In the genomic region with DNA sequence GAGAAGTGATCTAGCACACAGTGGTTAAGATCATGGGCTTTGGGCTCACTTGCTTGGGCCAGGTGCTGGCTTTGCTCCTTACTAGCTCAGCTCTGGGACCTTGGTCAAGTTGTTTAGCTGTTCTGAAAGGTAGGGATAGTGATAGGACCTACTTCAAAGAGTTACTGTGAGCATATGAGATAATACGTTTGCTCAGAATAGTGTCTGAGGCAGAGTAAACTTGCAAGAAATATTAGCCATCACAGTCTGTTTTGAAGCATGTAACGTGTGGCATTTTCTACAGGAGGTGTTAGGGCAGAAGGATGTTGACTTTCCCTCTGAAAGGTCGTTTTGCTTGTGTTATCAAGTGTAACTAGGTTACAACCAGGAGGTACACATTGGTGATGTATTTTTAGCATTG, we compare ENCODE assay signal across 1 cellular context.
TF ChIP-seq lines count a peak whose summit lies in the region.

No MANE protein-coding gene starts in this region.

TF ChIP-seq in HepG2, 621 proteins besides CTCF, POLR2A, EP300 and RAD21 (continues in another document):
- TF ChIP-seq KDM6A (CRISPR knock-in tag; IDR thresholded peaks at IDR 0.05; ENCODE audit: low read depth) (peak; percentile 18; the same call in 1 of the 2 replicates), RARA (CRISPR knock-in tag; IDR thresholded peaks at IDR 0.05) (peak; percentile 57; the same call in 1 of the 2 replicates), MEF2D (CRISPR knock-in tag; IDR thresholded peaks at IDR 0.05) (peak; percentile 40; the same call in 1 of the 2 replicates), FOXA3 (CRISPR knock-in tag; IDR thresholded peaks at IDR 0.05) (peak; percentile 63), ZNF224 (CRISPR knock-in tag; IDR thresholded peaks at IDR 0.05) (no peak), THAP11 (CRISPR knock-in tag; IDR thresholded peaks at IDR 0.05) (0 out of 2 replicates have a peak, but pooled peaks have one; percentile 18), NCOA2 (CRISPR knock-in tag; IDR thresholded peaks at IDR 0.05) (peak; percentile 50; the same call in 1 of the 2 replicates), HNRNPL (IDR thresholded peaks at IDR 0.05; ENCODE audit: low read depth, low read length) (no peak), ELF3 (CRISPR knock-in tag; IDR thresholded peaks at IDR 0.05) (0 out of 2 replicates have a peak, but pooled peaks have one; percentile 27), RFXAP (CRISPR knock-in tag; IDR thresholded peaks at IDR 0.05; ENCODE audit: borderline replicate concordance) (no peak), ZNF644 (CRISPR knock-in tag; IDR thresholded peaks at IDR 0.05; ENCODE audit: low read depth) (no peak), ISL2 (CRISPR knock-in tag; IDR thresholded peaks at IDR 0.05) (peak; percentile 58; the same call in 1 of the 2 replicates), SOX5 (CRISPR knock-in tag; IDR thresholded peaks at IDR 0.05; ENCODE audit: borderline replicate concordance) (peak; percentile 50; the same call in 1 of the 2 replicates), MIXL1 (CRISPR knock-in tag; IDR thresholded peaks at IDR 0.05) (0 out of 2 replicates have a peak, but pooled peaks have one; percentile 22), SRF (IDR thresholded peaks at IDR 0.05; ENCODE audit: low read depth, low read length) (no peak), TBX3 (IDR thresholded peaks at IDR 0.05; ENCODE audit: borderline replicate concordance) (peak; percentile 53; the same call in 1 of the 2 replicates), RARG (CRISPR knock-in tag; IDR thresholded peaks at IDR 0.05; ENCODE audit: low read depth) (no peak), HMG20A (CRISPR knock-in tag; IDR thresholded peaks at IDR 0.05; ENCODE audit: borderline replicate concordance) (peak; percentile 55; the same call in 1 of the 2 replicates), HNF4A (CRISPR knock-in tag; IDR thresholded peaks at IDR 0.05) (peak; percentile 45), SOX13 (IDR thresholded peaks at IDR 0.05) (no peak), SOX13 (CRISPR knock-in tag; conservative IDR thresholded peaks at IDR 0.05 in 1 of 2, IDR thresholded peaks at IDR 0.05 in 1 of 2) (peak in 1 of 2 experiments; percentile 70; a peak in 2 of 4 replicates), SOX6 (IDR thresholded peaks at IDR 0.05) (no peak), SOX6 (CRISPR knock-in tag; IDR thresholded peaks at IDR 0.05) (peak; percentile 20; the same call in 1 of the 2 replicates), EEA1 (CRISPR knock-in tag; IDR thresholded peaks at IDR 0.05; ENCODE audit: borderline replicate concordance) (no peak), TCF7 (IDR thresholded peaks at IDR 0.05; ENCODE audit: low read depth) (peak; percentile 72), SALL1 (CRISPR knock-in tag; IDR thresholded peaks at IDR 0.05) (peak; percentile 21; the same call in 1 of the 2 replicates), ZNF274 (CRISPR knock-in tag; IDR thresholded peaks at IDR 0.05) (no peak), NR2F6 (IDR thresholded peaks at IDR 0.05) (no peak), NR2F6 (CRISPR knock-in tag; IDR thresholded peaks at IDR 0.05) (peak; percentile 19; the same call in 1 of the 2 replicates), FOXA1 (IDR thresholded peaks at IDR 0.05) (no peak), FOXA1 (CRISPR knock-in tag; IDR thresholded peaks at IDR 0.05) (peak; percentile 64; the same call in 1 of the 2 replicates), ZNF180 (CRISPR knock-in tag; IDR thresholded peaks at IDR 0.05; ENCODE audit: borderline replicate concordance, low read depth) (no peak), BCL6 (CRISPR knock-in tag; IDR thresholded peaks at IDR 0.05) (peak; percentile 44; the same call in 1 of the 2 replicates), ZNF792 (CRISPR knock-in tag; IDR thresholded peaks at IDR 0.05) (peak; percentile 83; the same call in 1 of the 2 replicates)
- TF ChIP-seq, protein P1, sequence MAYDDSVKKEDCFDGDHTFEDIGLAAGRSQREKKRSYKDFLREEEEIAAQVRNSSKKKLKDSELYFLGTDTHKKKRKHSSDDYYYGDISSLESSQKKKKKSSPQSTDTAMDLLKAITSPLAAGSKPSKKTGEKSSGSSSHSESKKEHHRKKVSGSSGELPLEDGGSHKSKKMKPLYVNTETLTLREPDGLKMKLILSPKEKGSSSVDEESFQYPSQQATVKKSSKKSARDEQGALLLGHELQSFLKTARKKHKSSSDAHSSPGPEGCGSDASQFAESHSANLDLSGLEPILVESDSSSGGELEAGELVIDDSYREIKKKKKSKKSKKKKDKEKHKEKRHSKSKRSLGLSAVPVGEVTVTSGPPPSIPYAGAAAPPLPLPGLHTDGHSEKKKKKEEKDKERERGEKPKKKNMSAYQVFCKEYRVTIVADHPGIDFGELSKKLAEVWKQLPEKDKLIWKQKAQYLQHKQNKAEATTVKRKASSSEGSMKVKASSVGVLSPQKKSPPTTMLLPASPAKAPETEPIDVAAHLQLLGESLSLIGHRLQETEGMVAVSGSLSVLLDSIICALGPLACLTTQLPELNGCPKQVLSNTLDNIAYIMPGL (CRISPR knock-in tag; IDR thresholded peaks at IDR 0.05; ENCODE audit: borderline replicate concordance in 1 of 2, low read depth in 1 of 2), result 0 out of 4 replicates have a peak, but pooled peaks of 1 of the 2 experiments have one; percentile 25
- TF ChIP-seq, protein P2, sequence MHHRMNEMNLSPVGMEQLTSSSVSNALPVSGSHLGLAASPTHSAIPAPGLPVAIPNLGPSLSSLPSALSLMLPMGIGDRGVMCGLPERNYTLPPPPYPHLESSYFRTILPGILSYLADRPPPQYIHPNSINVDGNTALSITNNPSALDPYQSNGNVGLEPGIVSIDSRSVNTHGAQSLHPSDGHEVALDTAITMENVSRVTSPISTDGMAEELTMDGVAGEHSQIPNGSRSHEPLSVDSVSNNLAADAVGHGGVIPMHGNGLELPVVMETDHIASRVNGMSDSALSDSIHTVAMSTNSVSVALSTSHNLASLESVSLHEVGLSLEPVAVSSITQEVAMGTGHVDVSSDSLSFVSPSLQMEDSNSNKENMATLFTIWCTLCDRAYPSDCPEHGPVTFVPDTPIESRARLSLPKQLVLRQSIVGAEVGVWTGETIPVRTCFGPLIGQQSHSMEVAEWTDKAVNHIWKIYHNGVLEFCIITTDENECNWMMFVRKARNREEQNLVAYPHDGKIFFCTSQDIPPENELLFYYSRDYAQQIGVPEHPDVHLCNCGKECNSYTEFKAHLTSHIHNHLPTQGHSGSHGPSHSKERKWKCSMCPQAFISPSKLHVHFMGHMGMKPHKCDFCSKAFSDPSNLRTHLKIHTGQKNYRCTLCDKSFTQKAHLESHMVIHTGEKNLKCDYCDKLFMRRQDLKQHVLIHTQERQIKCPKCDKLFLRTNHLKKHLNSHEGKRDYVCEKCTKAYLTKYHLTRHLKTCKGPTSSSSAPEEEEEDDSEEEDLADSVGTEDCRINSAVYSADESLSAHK (CRISPR knock-in tag; IDR thresholded peaks at IDR 0.05; ENCODE audit: borderline replicate concordance), result no peak
- TF ChIP-seq, protein P3, sequence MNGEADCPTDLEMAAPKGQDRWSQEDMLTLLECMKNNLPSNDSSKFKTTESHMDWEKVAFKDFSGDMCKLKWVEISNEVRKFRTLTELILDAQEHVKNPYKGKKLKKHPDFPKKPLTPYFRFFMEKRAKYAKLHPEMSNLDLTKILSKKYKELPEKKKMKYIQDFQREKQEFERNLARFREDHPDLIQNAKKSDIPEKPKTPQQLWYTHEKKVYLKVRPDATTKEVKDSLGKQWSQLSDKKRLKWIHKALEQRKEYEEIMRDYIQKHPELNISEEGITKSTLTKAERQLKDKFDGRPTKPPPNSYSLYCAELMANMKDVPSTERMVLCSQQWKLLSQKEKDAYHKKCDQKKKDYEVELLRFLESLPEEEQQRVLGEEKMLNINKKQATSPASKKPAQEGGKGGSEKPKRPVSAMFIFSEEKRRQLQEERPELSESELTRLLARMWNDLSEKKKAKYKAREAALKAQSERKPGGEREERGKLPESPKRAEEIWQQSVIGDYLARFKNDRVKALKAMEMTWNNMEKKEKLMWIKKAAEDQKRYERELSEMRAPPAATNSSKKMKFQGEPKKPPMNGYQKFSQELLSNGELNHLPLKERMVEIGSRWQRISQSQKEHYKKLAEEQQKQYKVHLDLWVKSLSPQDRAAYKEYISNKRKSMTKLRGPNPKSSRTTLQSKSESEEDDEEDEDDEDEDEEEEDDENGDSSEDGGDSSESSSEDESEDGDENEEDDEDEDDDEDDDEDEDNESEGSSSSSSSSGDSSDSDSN (CRISPR knock-in tag; IDR thresholded peaks at IDR 0.05), result no peak
- TF ChIP-seq, protein P4, sequence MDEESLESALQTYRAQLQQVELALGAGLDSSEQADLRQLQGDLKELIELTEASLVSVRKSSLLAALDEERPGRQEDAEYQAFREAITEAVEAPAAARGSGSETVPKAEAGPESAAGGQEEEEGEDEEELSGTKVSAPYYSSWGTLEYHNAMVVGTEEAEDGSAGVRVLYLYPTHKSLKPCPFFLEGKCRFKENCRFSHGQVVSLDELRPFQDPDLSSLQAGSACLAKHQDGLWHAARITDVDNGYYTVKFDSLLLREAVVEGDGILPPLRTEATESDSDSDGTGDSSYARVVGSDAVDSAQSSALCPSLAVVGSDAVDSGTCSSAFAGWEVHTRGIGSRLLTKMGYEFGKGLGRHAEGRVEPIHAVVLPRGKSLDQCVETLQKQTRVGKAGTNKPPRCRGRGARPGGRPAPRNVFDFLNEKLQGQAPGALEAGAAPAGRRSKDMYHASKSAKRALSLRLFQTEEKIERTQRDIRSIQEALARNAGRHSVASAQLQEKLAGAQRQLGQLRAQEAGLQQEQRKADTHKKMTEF (CRISPR knock-in tag; IDR thresholded peaks at IDR 0.05), result peak; percentile 33; the same call in 1 of the 2 replicates
- TF ChIP-seq, protein P5, sequence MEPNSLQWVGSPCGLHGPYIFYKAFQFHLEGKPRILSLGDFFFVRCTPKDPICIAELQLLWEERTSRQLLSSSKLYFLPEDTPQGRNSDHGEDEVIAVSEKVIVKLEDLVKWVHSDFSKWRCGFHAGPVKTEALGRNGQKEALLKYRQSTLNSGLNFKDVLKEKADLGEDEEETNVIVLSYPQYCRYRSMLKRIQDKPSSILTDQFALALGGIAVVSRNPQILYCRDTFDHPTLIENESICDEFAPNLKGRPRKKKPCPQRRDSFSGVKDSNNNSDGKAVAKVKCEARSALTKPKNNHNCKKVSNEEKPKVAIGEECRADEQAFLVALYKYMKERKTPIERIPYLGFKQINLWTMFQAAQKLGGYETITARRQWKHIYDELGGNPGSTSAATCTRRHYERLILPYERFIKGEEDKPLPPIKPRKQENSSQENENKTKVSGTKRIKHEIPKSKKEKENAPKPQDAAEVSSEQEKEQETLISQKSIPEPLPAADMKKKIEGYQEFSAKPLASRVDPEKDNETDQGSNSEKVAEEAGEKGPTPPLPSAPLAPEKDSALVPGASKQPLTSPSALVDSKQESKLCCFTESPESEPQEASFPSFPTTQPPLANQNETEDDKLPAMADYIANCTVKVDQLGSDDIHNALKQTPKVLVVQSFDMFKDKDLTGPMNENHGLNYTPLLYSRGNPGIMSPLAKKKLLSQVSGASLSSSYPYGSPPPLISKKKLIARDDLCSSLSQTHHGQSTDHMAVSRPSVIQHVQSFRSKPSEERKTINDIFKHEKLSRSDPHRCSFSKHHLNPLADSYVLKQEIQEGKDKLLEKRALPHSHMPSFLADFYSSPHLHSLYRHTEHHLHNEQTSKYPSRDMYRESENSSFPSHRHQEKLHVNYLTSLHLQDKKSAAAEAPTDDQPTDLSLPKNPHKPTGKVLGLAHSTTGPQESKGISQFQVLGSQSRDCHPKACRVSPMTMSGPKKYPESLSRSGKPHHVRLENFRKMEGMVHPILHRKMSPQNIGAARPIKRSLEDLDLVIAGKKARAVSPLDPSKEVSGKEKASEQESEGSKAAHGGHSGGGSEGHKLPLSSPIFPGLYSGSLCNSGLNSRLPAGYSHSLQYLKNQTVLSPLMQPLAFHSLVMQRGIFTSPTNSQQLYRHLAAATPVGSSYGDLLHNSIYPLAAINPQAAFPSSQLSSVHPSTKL (CRISPR knock-in tag; IDR thresholded peaks at IDR 0.05), result peak; percentile 86
- TF ChIP-seq, protein P6, sequence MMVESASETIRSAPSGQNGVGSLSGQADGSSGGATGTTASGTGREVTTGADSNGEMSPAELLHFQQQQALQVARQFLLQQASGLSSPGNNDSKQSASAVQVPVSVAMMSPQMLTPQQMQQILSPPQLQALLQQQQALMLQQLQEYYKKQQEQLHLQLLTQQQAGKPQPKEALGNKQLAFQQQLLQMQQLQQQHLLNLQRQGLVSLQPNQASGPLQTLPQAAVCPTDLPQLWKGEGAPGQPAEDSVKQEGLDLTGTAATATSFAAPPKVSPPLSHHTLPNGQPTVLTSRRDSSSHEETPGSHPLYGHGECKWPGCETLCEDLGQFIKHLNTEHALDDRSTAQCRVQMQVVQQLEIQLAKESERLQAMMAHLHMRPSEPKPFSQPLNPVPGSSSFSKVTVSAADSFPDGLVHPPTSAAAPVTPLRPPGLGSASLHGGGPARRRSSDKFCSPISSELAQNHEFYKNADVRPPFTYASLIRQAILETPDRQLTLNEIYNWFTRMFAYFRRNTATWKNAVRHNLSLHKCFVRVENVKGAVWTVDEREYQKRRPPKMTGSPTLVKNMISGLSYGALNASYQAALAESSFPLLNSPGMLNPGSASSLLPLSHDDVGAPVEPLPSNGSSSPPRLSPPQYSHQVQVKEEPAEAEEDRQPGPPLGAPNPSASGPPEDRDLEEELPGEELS (CRISPR knock-in tag; IDR thresholded peaks at IDR 0.05), result peak; percentile 35; the same call in 1 of the 2 replicates
- TF ChIP-seq, protein P7, sequence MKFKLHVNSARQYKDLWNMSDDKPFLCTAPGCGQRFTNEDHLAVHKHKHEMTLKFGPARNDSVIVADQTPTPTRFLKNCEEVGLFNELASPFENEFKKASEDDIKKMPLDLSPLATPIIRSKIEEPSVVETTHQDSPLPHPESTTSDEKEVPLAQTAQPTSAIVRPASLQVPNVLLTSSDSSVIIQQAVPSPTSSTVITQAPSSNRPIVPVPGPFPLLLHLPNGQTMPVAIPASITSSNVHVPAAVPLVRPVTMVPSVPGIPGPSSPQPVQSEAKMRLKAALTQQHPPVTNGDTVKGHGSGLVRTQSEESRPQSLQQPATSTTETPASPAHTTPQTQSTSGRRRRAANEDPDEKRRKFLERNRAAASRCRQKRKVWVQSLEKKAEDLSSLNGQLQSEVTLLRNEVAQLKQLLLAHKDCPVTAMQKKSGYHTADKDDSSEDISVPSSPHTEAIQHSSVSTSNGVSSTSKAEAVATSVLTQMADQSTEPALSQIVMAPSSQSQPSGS (CRISPR knock-in tag; IDR thresholded peaks at IDR 0.05), result 0 out of 2 replicates have a peak, but pooled peaks have one; percentile 25
- TF ChIP-seq, protein P8, sequence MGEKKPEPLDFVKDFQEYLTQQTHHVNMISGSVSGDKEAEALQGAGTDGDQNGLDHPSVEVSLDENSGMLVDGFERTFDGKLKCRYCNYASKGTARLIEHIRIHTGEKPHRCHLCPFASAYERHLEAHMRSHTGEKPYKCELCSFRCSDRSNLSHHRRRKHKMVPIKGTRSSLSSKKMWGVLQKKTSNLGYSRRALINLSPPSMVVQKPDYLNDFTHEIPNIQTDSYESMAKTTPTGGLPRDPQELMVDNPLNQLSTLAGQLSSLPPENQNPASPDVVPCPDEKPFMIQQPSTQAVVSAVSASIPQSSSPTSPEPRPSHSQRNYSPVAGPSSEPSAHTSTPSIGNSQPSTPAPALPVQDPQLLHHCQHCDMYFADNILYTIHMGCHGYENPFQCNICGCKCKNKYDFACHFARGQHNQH (CRISPR knock-in tag; IDR thresholded peaks at IDR 0.05), result 0 out of 2 replicates have a peak, but pooled peaks have one; percentile 23
- TF ChIP-seq, protein P9, sequence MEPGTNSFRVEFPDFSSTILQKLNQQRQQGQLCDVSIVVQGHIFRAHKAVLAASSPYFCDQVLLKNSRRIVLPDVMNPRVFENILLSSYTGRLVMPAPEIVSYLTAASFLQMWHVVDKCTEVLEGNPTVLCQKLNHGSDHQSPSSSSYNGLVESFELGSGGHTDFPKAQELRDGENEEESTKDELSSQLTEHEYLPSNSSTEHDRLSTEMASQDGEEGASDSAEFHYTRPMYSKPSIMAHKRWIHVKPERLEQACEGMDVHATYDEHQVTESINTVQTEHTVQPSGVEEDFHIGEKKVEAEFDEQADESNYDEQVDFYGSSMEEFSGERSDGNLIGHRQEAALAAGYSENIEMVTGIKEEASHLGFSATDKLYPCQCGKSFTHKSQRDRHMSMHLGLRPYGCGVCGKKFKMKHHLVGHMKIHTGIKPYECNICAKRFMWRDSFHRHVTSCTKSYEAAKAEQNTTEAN (CRISPR knock-in tag; conservative IDR thresholded peaks at IDR 0.05), result 0 out of 2 replicates have a peak, but pooled peaks have one; percentile 29
